In genomic region chr22:23279781-23280180, GRCh38 we compare ENCODE assay signal across 13 cellular contexts.
DNase-seq lines count a peak whose midpoint lies in the region; ATAC-seq, FAIRE-seq and TF ChIP-seq lines count a peak whose summit lies in the region.
"Had no signal": no experiment of that assay in that cellular context is flagged by ENCODE, and none has a peak within 500 bp of the region (broad histone marks: within the 10 kb centered on the region; RNA-seq: fewer than 3 reads in every experiment).

No MANE protein-coding gene starts in this region.

- no peak overlapping the region for H2BK5ac ChIP-seq in IMR-90 (ENCODE audit: low read depth, low read length, poor library complexity, severe bottlenecking)

- H3K56ac ChIP-seq in IMR-90 (ENCODE audit: extremely low read depth, insufficient read depth, low read length), result no peak overlapping the region

- peaks cover 0 to 2% (median 0%) of the 10 kb centered on the region in 11 donors for H3K9me3 Mint-ChIP-seq in naive thymus-derived CD4-positive, alpha-beta T cell
- H3K9me3 Mint-ChIP-seq: neural progenitor cell had no signal

- H3K4me3 ChIP-seq in IMR-90 (ENCODE audit: insufficient read depth, low read depth, low read length), result no peak overlapping the region
- no peak overlapping the region for H3K4me3 ChIP-seq in naive thymus-derived CD4-positive, alpha-beta T cell (ENCODE audit: low read length)
- H3K4me3 ChIP-seq in small intestine (ENCODE audit: low read depth in 1 of 2, low read length in 2 of 2), result no peak overlapping the region
- H3K4me3 ChIP-seq in kidney (ENCODE audit: low read length in 2 of 2), result no peak overlapping the region
- H3K4me3 ChIP-seq in HAP-1, result no peak overlapping the region
- H3K4me3 ChIP-seq: neural progenitor cell had no signal

- H3K79me1 ChIP-seq in IMR-90 (ENCODE audit: low read depth in 1 of 2, low read length in 2 of 2), result peaks cover 0 to 7% of the 10 kb centered on the region in 2 experiments; a peak in 1 of 4 replicates

- POLR2A ChIA-PET in IMR-90 (lab: Charles Lee; ENCODE audit: unreplicated experiment), result no interaction called here
- POLR2A ChIA-PET in naive thymus-derived CD4-positive, alpha-beta T cell (lab: Charles Lee), result no interaction called here

- no peak overlapping the region for H3K4ac ChIP-seq in IMR-90 (ENCODE audit: low read depth, low read length)

- H3K4me2 ChIP-seq in IMR-90 (ENCODE audit: low read depth, low read length), result no peak overlapping the region
- H3K4me2 ChIP-seq: neural progenitor cell had no signal

- H2AK9ac ChIP-seq in IMR-90 (replicated peaks; ENCODE audit: low read depth, low read length, poor library complexity), result no peak overlapping the region

- no peak for TF ChIP-seq CTCF in IMR-90 (conservative IDR thresholded peaks at IDR 0.05; ENCODE audit: low read depth, low read length)
- TF ChIP-seq CTCF in kidney (IDR thresholded peaks at IDR 0.05; ENCODE audit: borderline replicate concordance, extremely low read depth, insufficient read depth), result no peak

- H3K4me1 ChIP-seq in IMR-90 (ENCODE audit: control insufficient read depth, insufficient read depth, low read length) (peaks cover 5% of the 10 kb centered on the region; the same call in 1 of the 2 replicates), small intestine (ENCODE audit: control insufficient read depth in 2 of 2, insufficient read depth in 1 of 2, low read depth in 1 of 2, low read length in 1 of 2) (no peaks in the 10 kb centered on the region), kidney (ENCODE audit: control insufficient read depth in 1 of 2, insufficient read depth in 1 of 2, low read depth in 1 of 2, low read length in 2 of 2) (peaks cover 7 to 16% of the 10 kb centered on the region in 2 donors), HAP-1 (no peaks in the 10 kb centered on the region)
- peaks cover 7 to 27% of the 10 kb centered on the region in 2 donors for H3K4me1 ChIP-seq in naive thymus-derived CD4-positive, alpha-beta T cell (ENCODE audit: control insufficient read depth in 2 of 2, insufficient read depth in 2 of 2, low read length in 2 of 2)

- ATAC-seq in IMR-90 (ENCODE audit: low read depth), result no peak
- ATAC-seq in naive thymus-derived CD4-positive, alpha-beta T cell, result no peak

- H2AFZ ChIP-seq in IMR-90 (replicated peaks; ENCODE audit: low read length, poor library complexity), result no peak overlapping the region
- H2AFZ ChIP-seq: neural progenitor cell had no signal

- no peak overlapping the region for H3K4me3 Mint-ChIP-seq in naive thymus-derived CD4-positive, alpha-beta T cell
- H3K4me3 Mint-ChIP-seq: neural progenitor cell had no signal

- no peak for TF ChIP-seq RAD21 in IMR-90 (IDR thresholded peaks at IDR 0.05; ENCODE audit: low read length)

- H3K9me1 ChIP-seq in IMR-90 (ENCODE audit: insufficient read depth, low read length), result 0 out of 2 replicates have a peak, but pooled peaks cover 4% of the 10 kb centered on the region

- H3K27me3 ChIP-seq in IMR-90 (ENCODE audit: control insufficient read depth, insufficient read depth, low read length), result no peaks in the 10 kb centered on the region
- no peaks in the 10 kb centered on the region for H3K27me3 ChIP-seq in naive thymus-derived CD4-positive, alpha-beta T cell (ENCODE audit: control insufficient read depth in 2 of 2, insufficient read depth in 2 of 2, low read length in 2 of 2)
- H3K27me3 ChIP-seq in small intestine (ENCODE audit: control insufficient read depth in 2 of 2, insufficient read depth in 2 of 2, low read length in 2 of 2), result no peaks in the 10 kb centered on the region
- no peaks in the 10 kb centered on the region for H3K27me3 ChIP-seq in HAP-1 (ENCODE audit: low read depth)
- H3K27me3 ChIP-seq: neural progenitor cell had no signal

- no peak overlapping the region for H2BK20ac ChIP-seq in IMR-90 (ENCODE audit: low read depth, low read length)

- H3K36me3 ChIP-seq in IMR-90 (ENCODE audit: control insufficient read depth, insufficient read depth, low read length), result peaks cover 43% of the 10 kb centered on the region
- peaks cover 0 to 79% (median 15%) of the 10 kb centered on the region in 3 experiments for H3K36me3 ChIP-seq in naive thymus-derived CD4-positive, alpha-beta T cell (ENCODE audit: control insufficient read depth in 2 of 3, insufficient read depth in 3 of 3, low read length in 3 of 3)
- H3K36me3 ChIP-seq in small intestine (ENCODE audit: control insufficient read depth in 2 of 2, insufficient read depth in 2 of 2, low read length in 2 of 2), result peaks cover 0 to 8% of the 10 kb centered on the region in 2 donors
- H3K36me3 ChIP-seq in kidney (ENCODE audit: control insufficient read depth in 1 of 2, insufficient read depth in 2 of 2, low read length in 2 of 2), result peaks cover 17 to 33% of the 10 kb centered on the region in 2 donors
- no peaks in the 10 kb centered on the region for H3K36me3 ChIP-seq in HAP-1 (replicated peaks)
- H3K36me3 ChIP-seq: neural progenitor cell had no signal

- no peak for TF ChIP-seq POLR2A in IMR-90 (IDR thresholded peaks at IDR 0.05; ENCODE audit: low read depth, low read length)

- no peak overlapping the region for H4K91ac ChIP-seq in IMR-90 (ENCODE audit: insufficient read depth, low read depth, low read length)

- H3K36me3 Mint-ChIP-seq in naive thymus-derived CD4-positive, alpha-beta T cell, result peaks cover 0 to 7% (median 1%) of the 10 kb centered on the region in 5 donors

- no TSS peak for BruUV-seq in IMR-90 (replicated peaks; lab: Mats Ljungman, UMichigan)

- H3K9me3 ChIP-seq in IMR-90 (ENCODE audit: control insufficient read depth, insufficient read depth, low read length), result no peaks in the 10 kb centered on the region
- H3K9me3 ChIP-seq in naive thymus-derived CD4-positive, alpha-beta T cell (ENCODE audit: control insufficient read depth in 2 of 3, low read length in 3 of 3), result no peaks in the 10 kb centered on the region
- H3K9me3 ChIP-seq in small intestine (ENCODE audit: control insufficient read depth, low read depth), result no peaks in the 10 kb centered on the region
- H3K9me3 ChIP-seq in kidney (ENCODE audit: control insufficient read depth in 1 of 2, low read length in 2 of 2), result no peaks in the 10 kb centered on the region
- no peaks in the 10 kb centered on the region for H3K9me3 ChIP-seq in HAP-1

- no peak overlapping the region for H3K23ac ChIP-seq in IMR-90 (ENCODE audit: low read depth, low read length)

- no peak overlapping the region for H3K14ac ChIP-seq in IMR-90 (replicated peaks; ENCODE audit: low read depth, low read length)

- peaks cover 0 to 29% (median 9%) of the 10 kb centered on the region in 7 donors for H3K4me1 Mint-ChIP-seq in naive thymus-derived CD4-positive, alpha-beta T cell

- H4K20me1 ChIP-seq in IMR-90 (ENCODE audit: insufficient read depth, low read length), result no peaks in the 10 kb centered on the region; the same call in none of the 2 replicates

- peak overlapping the region; percentile 40 to 86 (median 61) for H3K27ac Mint-ChIP-seq in naive thymus-derived CD4-positive, alpha-beta T cell
- H3K27ac Mint-ChIP-seq: neural progenitor cell had no signal

- H2BK15ac ChIP-seq in IMR-90 (ENCODE audit: low read depth, low read length), result no peak overlapping the region

- no peak overlapping the region for H4K5ac ChIP-seq in IMR-90 (ENCODE audit: low read depth, low read length)

- H3K27me3 Mint-ChIP-seq in naive thymus-derived CD4-positive, alpha-beta T cell, result no peaks in the 10 kb centered on the region

- CTCF ChIA-PET in IMR-90 (lab: Yijun Ruan, JAX), result no interaction called here
- CTCF ChIA-PET in naive thymus-derived CD4-positive, alpha-beta T cell (lab: Charles Lee), result interaction anchor here (1.9 kb wide), 1 partner anchor 102 kb away, joined by 14 read pairs; no protein-coding TSS in a partner anchor

- H3K18ac ChIP-seq in IMR-90 (ENCODE audit: low read depth, low read length), result no peak overlapping the region

- no peak overlapping the region for H4K8ac ChIP-seq in IMR-90 (ENCODE audit: low read depth in 2 of 2, low read length in 2 of 2)

- in situ Hi-C loops in IMR-90 (cut with MboI; ENCODE audit: low sequenced_read_pairs) (loop anchor here (5.0 to 25.0 kb wide), 2 partner anchors 102 to 317 kb away; no protein-coding TSS in a partner anchor), HAP-1 (cut with MboI; ENCODE audit: low sequenced_read_pairs) (loop anchor here (5.0 to 10.0 kb wide), 3 partner anchors 102 to 317 kb away; no protein-coding TSS in a partner anchor)

- H3K9ac ChIP-seq in IMR-90 (ENCODE audit: low read depth, low read length) (no peak overlapping the region), kidney (ENCODE audit: low read length in 2 of 2) (no peak overlapping the region)
- H3K9ac ChIP-seq: neural progenitor cell had no signal

- DNase-seq in CD1c-positive myeloid dendritic cell (ENCODE audit: extremely low spot score) (peak; percentile 17), IMR-90 (peak; percentile 28), caudate nucleus (lab: John Stamatoyannopoulos, UW) (no peak), small intestine (no peak), kidney (no peak), HAP-1 (ENCODE audit: low spot score in 2 of 2) (no peak), NCI-H187 treated with DMSO at 0.1 percent for 48 hours (lab: John Stamatoyannopoulos, UW) (no peak)
- DNase-seq in naive thymus-derived CD4-positive, alpha-beta T cell, result no peak
- DNase-seq: NCI-H69, SHP77, WERI-Rb-1 had no signal

- H2BK120ac ChIP-seq in IMR-90 (ENCODE audit: low read depth, low read length), result no peak overlapping the region

- H2AK5ac ChIP-seq in IMR-90 (ENCODE audit: low read depth, low read length), result no peak overlapping the region

- no CpG with 5 or more reads among the region's 6 CpGs for WGBS in IMR-90 (ENCODE audit: extremely low coverage in 2 of 2, insufficient read length in 1 of 2), 2 experiments
- 83 to 87% (median 85%) methylated on average over 6 of the region's 6 CpGs for WGBS in small intestine, 3 donors

- FAIRE-seq in small intestine (lab: Jason Lieb, UNC) (no peak), kidney (lab: Jason Lieb, UNC) (no peak)
- FAIRE-seq: islet of Langerhans had no signal

- H3K27ac ChIP-seq in IMR-90 (ENCODE audit: insufficient read depth, low read length) (no peak overlapping the region), caudate nucleus (ENCODE audit: low read depth, low read length) (peak overlapping the region; percentile 58), small intestine (ENCODE audit: low read depth in 1 of 2, low read length in 1 of 2) (no peak overlapping the region), kidney (ENCODE audit: low read depth in 2 of 2, low read length in 2 of 2) (no peak overlapping the region)
- peak overlapping the region; percentile 10 for H3K27ac ChIP-seq in naive thymus-derived CD4-positive, alpha-beta T cell (ENCODE audit: low read depth, low read length)
- H3K27ac ChIP-seq: neural progenitor cell, WERI-Rb-1 had no signal

- dilution Hi-C loops in IMR-90 (cut with HindIII; ENCODE audit: low sequenced_read_pairs, unreplicated experiment), result no loop called here

- intact Hi-C loops in IMR-90 (cut with micrococcal nuclease) (loop anchor here (5.0 kb wide), 1 partner anchor 322 kb away; no protein-coding TSS in a partner anchor), kidney (cut with DNase I) (loop anchor here (5.0 kb wide), 1 partner anchor 102 kb away; no protein-coding TSS in a partner anchor)
- intact Hi-C loops in naive thymus-derived CD4-positive, alpha-beta T cell (cut with micrococcal nuclease), result loop anchor here (2.0 to 10.0 kb wide), 3 partner anchors 37 to 105 kb away; no protein-coding TSS in a partner anchor

Comparison
In these comparisons a context has a peak if more than half of its experiments do, and no peak if none do; other contexts are left out.
1. DNase-seq: peak in CD1c-positive myeloid dendritic cell (single experiment) and IMR-90 (single experiment); none in caudate nucleus (0 of 61), naive thymus-derived CD4-positive, alpha-beta T cell (0 of 9), small intestine (single experiment), kidney (single experiment), HAP-1 (0 of 2) and NCI-H187 treated with DMSO at 0.1 percent for 48 hours (single experiment).
2. H3K27ac ChIP-seq: peak in caudate nucleus (single experiment) and naive thymus-derived CD4-positive, alpha-beta T cell (single experiment); none in IMR-90 (single experiment), small intestine (0 of 2) and kidney (0 of 2).